Comparison of ENCODE assay signal across 8 cellular contexts in genomic region chr22:22195265-22196017, GRCh38. TPM values are rescaled to one million over a fixed set of nuclear protein-coding genes. Genes with fewer than 3 reads are reported as not detected.
DNase-seq lines count a peak whose midpoint lies in the region; ATAC-seq, FAIRE-seq and TF ChIP-seq lines count a peak whose summit lies in the region.

No MANE protein-coding gene starts in this region.

- no peak overlapping the region for H3K4me2 ChIP-seq in A549

- H3K36me3 ChIP-seq in lung (ENCODE audit: control insufficient read depth in 2 of 2, insufficient read depth in 2 of 2, low read length in 2 of 2), result no peaks in the 10 kb centered on the region

- POLR2A ChIA-PET in A549 (lab: Yijun Ruan, JAX), result no interaction called here

- WGBS in A549 (ENCODE audit: missing lambda C conversion rate), result 44% methylated on average over 7 of the region's 7 CpGs
- WGBS in lung, 2 donors, result 64 to 67% methylated on average over 7 of the region's 7 CpGs

- no peaks in the 10 kb centered on the region for H3K9me3 ChIP-seq in A549
- no peaks in the 10 kb centered on the region for H3K9me3 ChIP-seq in lung (ENCODE audit: control insufficient read depth in 2 of 2, insufficient read depth in 1 of 2, low read length in 1 of 2)

- peak; percentile 7 for FAIRE-seq in A549 (lab: Jason Lieb, UNC)
- peak; percentile 97 for FAIRE-seq in GM18507 (lab: Jason Lieb, UNC)

- no peak overlapping the region for H3K4me3 ChIP-seq in A549
- H3K4me3 ChIP-seq in lung, result no peak overlapping the region

- H3K27me3 ChIP-seq in lung (ENCODE audit: control insufficient read depth, insufficient read depth), result no peaks in the 10 kb centered on the region

- H3K27ac ChIP-seq in A549 (no peak overlapping the region), lung (ENCODE audit: low read depth in 1 of 2, low read length in 1 of 2) (no peak overlapping the region)

- CTCF ChIA-PET in A549 (lab: Yijun Ruan, JAX), result interaction anchor here (0.6 to 5.0 kb wide), 17 partner anchors 8 to 229 kb away, joined by 3 to 34 read pairs (median 3); no protein-coding TSS in a partner anchor

- no peak for TF ChIP-seq POLR2A in A549 (IDR thresholded peaks at IDR 0.05; ENCODE audit: low read length)

- ATAC-seq in A549 (peak; percentile 89 to 99), HG03039 (IDR thresholded peaks at IDR 0.05; ENCODE audit: unreplicated experiment) (peak; percentile 66), lung (ENCODE audit: insufficient read depth, low FRiP score) (no peak)
- ATAC-seq in activated CD4-positive, CD25-positive, alpha-beta regulatory T cell treated with anti-CD3 and anti-CD28 coated beads, Interleukin-2, amount 50 U/mL, for 24 hours, result peak; percentile 87 to 89

- TF ChIP-seq CTCF in A549 (IDR thresholded peaks at IDR 0.05) (peak; percentile 64), lung (IDR thresholded peaks at IDR 0.05; ENCODE audit: control extremely low read depth, extremely low read depth) (peak; percentile 45)

- TF ChIP-seq RAD21 in A549 (conservative IDR thresholded peaks at IDR 0.05 in 1 of 2, IDR thresholded peaks at IDR 0.05 in 1 of 2), result peak; percentile 54 to 61

- no peak for TF ChIP-seq EP300 in A549 (IDR thresholded peaks at IDR 0.05)

- DNase-seq in A549 (ENCODE audit: low read depth in 1 of 2, low spot score in 1 of 2) (peak; percentile 64 to 75), GM18507 (ENCODE audit: extremely low spot score, insufficient read length, low read depth) (peak; percentile 57), NCI-H2171 treated with DMSO at 0.1 percent for 48 hours (lab: John Stamatoyannopoulos, UW) (peak; percentile 97), cerebellum (ENCODE audit: low spot score) (peak; percentile 20), lung (ENCODE audit: low spot score) (peak; percentile 72)
- DNase-seq in stimulated activated CD8-positive, alpha-beta memory T cell treated with anti-CD3 and anti-CD28 coated beads, Interleukin-4, amount 100 ng/mL, for 24 hours (ENCODE audit: low read depth), result peak; percentile 63

- H3K4me1 ChIP-seq in A549 (no peaks in the 10 kb centered on the region), lung (ENCODE audit: control insufficient read depth in 2 of 2, insufficient read depth in 2 of 2, low read length in 2 of 2) (no peaks in the 10 kb centered on the region)

TF ChIP-seq in A549, 52 proteins besides CTCF, POLR2A, EP300 and RAD21:
- TF ChIP-seq HOXB5 (CRISPR knock-in tag; IDR thresholded peaks at IDR 0.05) (no peak), ZFP36 (IDR thresholded peaks at IDR 0.05; ENCODE audit: borderline replicate concordance, partially characterized antibody) (peak; percentile 44), MAFK (IDR thresholded peaks at IDR 0.05; ENCODE audit: partially characterized antibody) (peak; percentile 83), SMC3 (IDR thresholded peaks at IDR 0.05) (0 out of 3 replicates have a peak, but pooled peaks have one; percentile 32), RARB (CRISPR knock-in tag; IDR thresholded peaks at IDR 0.05) (no peak)

RNA-seq across cellular contexts. Expression of gene VPREB1, which starts 49.1 kb away (rescaled TPM):
- polyA plus RNA-seq in A549 (2011; rRNA removed), result not detected in 2 replicates
- polyA plus RNA-seq in A549 (2012; cell fraction: cytosol; rRNA removed), result not detected in 2 replicates
- polyA plus RNA-seq in A549 (2012; cell fraction: nucleus; rRNA removed), result not detected in 2 replicates
- not detected in 3 replicates for polyA plus RNA-seq in A549 (2017; fragmentation: RNase III; extraction: RNeasy Plus Mini Kit Qiagen cat#74134 plus additional on column Dnase treatment)
- not detected in 2 replicates for polyA minus RNA-seq in A549 (2011; rRNA and poly(A)+ RNA removed)
- not detected for total RNA-seq in cerebellum
- not detected for total RNA-seq in lung
- polyA plus RNA-seq in lung, result under 1 TPM in 1 of 2 donors, not detected in 1; 0.11 TPM

Comparison
In these comparisons a context has a peak if more than half of its experiments do, and no peak if none do; other contexts are left out.
1. DNase-seq: peak in every context shown above with its lines; median percentile 97 in NCI-H2171 treated with DMSO at 0.1 percent for 48 hours; 72 in lung; 70 in A549; 63 in stimulated activated CD8-positive, alpha-beta memory T cell treated with anti-CD3 and anti-CD28 coated beads, Interleukin-4, amount 100 ng/mL, for 24 hours; 57 in GM18507; 20 in cerebellum.